17 cellular contexts compared by ENCODE assay signal in genomic region chr7:108463613-108464012, GRCh38. TPM values are rescaled to one million over a fixed set of nuclear protein-coding genes. Genes with fewer than 3 reads are reported as not detected.
"Had no signal": no experiment of that assay in that cellular context is flagged by ENCODE, and none has a peak within 500 bp of the region (broad histone marks: within the 10 kb centered on the region; RNA-seq: fewer than 3 reads in every experiment).

No MANE protein-coding gene starts in this region.

- H3K36me3 Mint-ChIP-seq: activated CD4-positive, alpha-beta memory T cell treated with anti-CD3 and anti-CD28 coated beads for 36 hours; stimulated activated effector memory CD8-positive, alpha-beta T cell treated with anti-CD3 and anti-CD28 coated beads, Interleukin-12 subunit alpha, Interleukin-12 subunit beta, amount 100 ng/mL, for 72 hours had no signal

- H3K4me3 ChIP-seq: ascending aorta, breast epithelium, suprapubic skin had no signal

- H3K27ac Mint-ChIP-seq: activated CD4-positive, alpha-beta memory T cell treated with anti-CD3 and anti-CD28 coated beads for 36 hours; activated T-helper 17 cell treated with anti-CD3 and anti-CD28 coated beads, Interleukin-2, amount 50 U/mL, for 72 hours; dendritic cell treated with granulocyte-macrophage colony-stimulating factor and Interleukin-4, amounts not matched to agents 40 ng/mL and 50 ng/mL, for 4 days; nephron; stimulated activated effector memory CD8-positive, alpha-beta T cell treated with anti-CD3 and anti-CD28 coated beads, Interleukin-12 subunit alpha, Interleukin-12 subunit beta, amount 100 ng/mL, for 72 hours; T-helper 2 cell treated with Interferon-gamma antibody and Interleukin-4, amounts not matched to agents 5 μg/mL and 100 μg/mL, for 36 hours had no signal

- H3K27ac ChIP-seq: ascending aorta, breast epithelium, foreskin keratinocyte, suprapubic skin had no signal

- H3K9me3 ChIP-seq: ascending aorta, breast epithelium, suprapubic skin had no signal

- DNase-seq: activated CD4-positive, alpha-beta memory T cell treated with anti-CD3 and anti-CD28 coated beads for 36 hours; activated CD4-positive, CD25-positive, alpha-beta regulatory T cell; effector memory CD4-positive, alpha-beta T cell; foreskin keratinocyte; glutamatergic neuron; mesenchymal stem cell; nucleus accumbens; posterior cingulate gyrus; retina had no signal

- H3K4me1 ChIP-seq: ascending aorta, breast epithelium, foreskin keratinocyte, suprapubic skin had no signal

- ATAC-seq: activated T-helper 17 cell treated with anti-CD3 and anti-CD28 coated beads, Interleukin-2, amount 50 U/mL, for 72 hours; foreskin keratinocyte; stimulated activated effector memory CD8-positive, alpha-beta T cell treated with anti-CD3 and anti-CD28 coated beads, Interleukin-12 subunit alpha, Interleukin-12 subunit beta, amount 100 ng/mL, for 72 hours had no signal

- H3K27me3 ChIP-seq: ascending aorta, breast epithelium had no signal

- H3K9me3 Mint-ChIP-seq: activated CD4-positive, alpha-beta memory T cell treated with anti-CD3 and anti-CD28 coated beads for 36 hours; activated T-helper 17 cell treated with anti-CD3 and anti-CD28 coated beads, Interleukin-2, amount 50 U/mL, for 72 hours; dendritic cell treated with granulocyte-macrophage colony-stimulating factor and Interleukin-4, amounts not matched to agents 40 ng/mL and 50 ng/mL, for 4 days; nephron; stimulated activated effector memory CD8-positive, alpha-beta T cell treated with anti-CD3 and anti-CD28 coated beads, Interleukin-12 subunit alpha, Interleukin-12 subunit beta, amount 100 ng/mL, for 72 hours; T-helper 2 cell treated with Interferon-gamma antibody and Interleukin-4, amounts not matched to agents 5 μg/mL and 100 μg/mL, for 36 hours had no signal

- H3K4me1 Mint-ChIP-seq: activated T-helper 17 cell treated with anti-CD3 and anti-CD28 coated beads, Interleukin-2, amount 50 U/mL, for 72 hours; nephron; stimulated activated effector memory CD8-positive, alpha-beta T cell treated with anti-CD3 and anti-CD28 coated beads, Interleukin-12 subunit alpha, Interleukin-12 subunit beta, amount 100 ng/mL, for 72 hours had no signal

- H3K36me3 ChIP-seq: ascending aorta, breast epithelium, suprapubic skin had no signal

- H3K4me3 Mint-ChIP-seq: activated CD4-positive, alpha-beta memory T cell treated with anti-CD3 and anti-CD28 coated beads for 36 hours; activated T-helper 17 cell treated with anti-CD3 and anti-CD28 coated beads, Interleukin-2, amount 50 U/mL, for 72 hours; dendritic cell treated with granulocyte-macrophage colony-stimulating factor and Interleukin-4, amounts not matched to agents 40 ng/mL and 50 ng/mL, for 4 days; nephron; stimulated activated effector memory CD8-positive, alpha-beta T cell treated with anti-CD3 and anti-CD28 coated beads, Interleukin-12 subunit alpha, Interleukin-12 subunit beta, amount 100 ng/mL, for 72 hours; T-helper 2 cell treated with Interferon-gamma antibody and Interleukin-4, amounts not matched to agents 5 μg/mL and 100 μg/mL, for 36 hours had no signal

RNA-seq across cellular contexts. Expression of gene NRCAM, which starts 7.4 kb away (rescaled TPM):
- total RNA-seq: activated T-helper 17 cell treated with anti-CD3 and anti-CD28 coated beads, Interleukin-2, amount 50 U/mL, for 72 hours had no signal
